In the genomic region with DNA sequence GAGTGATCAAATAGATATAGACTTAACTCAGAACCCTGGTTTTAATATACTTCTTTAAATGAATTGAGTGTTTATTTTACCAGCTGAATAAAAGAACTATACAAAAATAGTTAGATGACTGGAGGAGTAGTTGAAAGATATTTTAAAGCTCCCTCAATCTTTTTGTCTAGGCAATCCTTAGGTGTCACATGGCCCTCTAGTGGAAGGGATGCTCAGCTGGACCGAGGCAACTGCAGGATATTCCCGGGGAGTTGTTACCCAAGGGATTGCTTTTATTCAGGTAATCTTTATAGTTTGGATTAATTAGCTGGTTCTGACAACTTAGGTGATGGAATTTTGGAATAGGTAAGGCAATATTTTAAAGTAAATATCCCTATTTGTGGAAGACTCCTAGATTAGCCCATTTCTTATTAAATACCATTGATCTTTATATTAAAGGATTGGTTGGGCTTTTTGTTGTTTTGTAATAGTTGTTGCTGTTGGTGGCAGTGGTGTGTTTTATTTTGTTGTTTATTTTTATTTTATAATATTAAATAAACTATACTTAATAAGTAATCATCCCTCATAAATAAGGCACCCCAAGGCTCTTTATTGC, we compare ENCODE assay signal across 1 cellular context.
TF ChIP-seq lines count a peak whose summit lies in the region.

No MANE protein-coding gene starts in this region.

TF ChIP-seq in A549, 52 proteins besides CTCF, POLR2A, EP300 and RAD21 (continued from another document):
- TF ChIP-seq, protein P1, sequence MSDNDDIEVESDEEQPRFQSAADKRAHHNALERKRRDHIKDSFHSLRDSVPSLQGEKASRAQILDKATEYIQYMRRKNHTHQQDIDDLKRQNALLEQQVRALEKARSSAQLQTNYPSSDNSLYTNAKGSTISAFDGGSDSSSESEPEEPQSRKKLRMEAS (IDR thresholded peaks at IDR 0.05): no peak
